In the genomic region with DNA sequence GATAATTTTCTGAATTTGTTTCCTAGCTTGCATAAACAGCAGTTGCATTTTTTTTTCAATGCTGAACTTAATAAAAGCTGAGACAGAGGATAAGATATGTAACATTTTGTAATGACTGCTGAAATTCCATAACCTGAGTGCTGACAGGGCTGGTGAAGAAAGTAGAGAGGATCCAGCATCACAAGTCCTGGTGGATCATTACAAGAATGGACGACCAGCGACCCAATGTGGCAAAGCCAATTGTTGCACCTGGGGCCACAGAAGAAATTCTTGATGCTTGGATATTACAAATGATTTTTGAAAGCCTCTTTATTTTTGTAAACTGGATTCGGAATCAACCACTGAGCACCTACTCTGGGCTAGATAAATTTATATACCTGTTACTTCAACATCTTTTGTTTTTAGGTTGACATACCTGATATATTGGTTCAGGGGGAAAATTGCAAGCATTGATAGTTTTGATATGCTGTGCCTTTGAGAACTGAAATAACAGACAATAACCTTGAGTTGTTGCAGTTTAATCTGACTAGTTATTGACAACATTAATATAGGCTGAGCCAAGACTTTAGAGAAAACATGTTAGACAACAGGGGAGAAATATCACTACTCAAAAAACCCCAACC, we compare ENCODE assay signal across 8 cellular contexts. TPM values are rescaled to one million over a fixed set of nuclear protein-coding genes. Genes with fewer than 3 reads are reported as not detected.
A peak's percentile ranks its signal among the peaks of the same experiment; 100 is the strongest.
DNase-seq lines count a peak whose midpoint lies in the region; ATAC-seq, FAIRE-seq and TF ChIP-seq lines count a peak whose summit lies in the region.

No MANE protein-coding gene starts in this region.

- POLR2A ChIA-PET in T-cell (lab: Charles Lee), result no interaction called here

- FAIRE-seq in bronchial epithelial cell (lab: Jason Lieb, UNC), result no peak

- H3K4me1 Mint-ChIP-seq in T-cell, result peaks cover 5 to 13% (median 8%) of the 10 kb centered on the region in 3 donors

- no peak overlapping the region for H3K4me3 Mint-ChIP-seq in T-cell

- DNase-seq in activated CD4-positive, CD25-positive, alpha-beta regulatory T cell treated with anti-CD3 and anti-CD28 coated beads, Interleukin-2, amount 50 U/mL, for 16 hours (ENCODE audit: low read depth, low spot score), result peak; percentile 6
- DNase-seq in activated CD4-positive, CD25-positive, alpha-beta regulatory T cell treated with anti-CD3 and anti-CD28 coated beads, Interleukin-2, amount 50 U/mL, for 72 hours, result no peak
- peak; percentile 78 for DNase-seq in NCI-H1105 treated with DMSO at 0.1 percent for 48 hours (lab: John Stamatoyannopoulos, UW)
- DNase-seq in T-cell, result peak in 23 of 34 experiments; percentile 4 to 39 (median 23)
- peak; percentile 57 for DNase-seq in bronchial epithelial cell (ENCODE audit: low read depth)
- peak; percentile 70 for DNase-seq in kidney tubule cell (ENCODE audit: low spot score)
- peak in 2 of 3 experiments; percentile 17 to 30 for DNase-seq in stimulated activated CD4-positive, alpha-beta T cell treated with anti-CD3 and anti-CD28 coated beads, TNF-alpha, amount 100 ng/mL, for 24 hours (ENCODE audit: low read depth in 3 of 3)

- H3K27me3 ChIP-seq in bronchial epithelial cell (ENCODE audit: control insufficient read depth, insufficient read depth, low read length), result no peaks in the 10 kb centered on the region

- CTCF ChIA-PET in T-cell (lab: Charles Lee), result interaction anchor here (0.7 to 1.7 kb wide), 2 partner anchors 419 to 543 kb away, joined by 3 to 8 read pairs; no protein-coding TSS in a partner anchor

- H3K27me3 Mint-ChIP-seq in T-cell, result peaks cover 0 to 5% of the 10 kb centered on the region in 2 donors

- H3K36me3 Mint-ChIP-seq in T-cell, result no peaks in the 10 kb centered on the region

- peak; percentile 77 for TF ChIP-seq CTCF in bronchial epithelial cell (IDR thresholded peaks at IDR 0.05; ENCODE audit: insufficient read depth, low read length, severe bottlenecking)

- H3K36me3 ChIP-seq in bronchial epithelial cell (ENCODE audit: control insufficient read depth, insufficient read depth, low read length), result no peaks in the 10 kb centered on the region

- H3K4me3 ChIP-seq in bronchial epithelial cell (ENCODE audit: low read depth, low read length), result no peak overlapping the region

- no peaks in the 10 kb centered on the region for H3K9me3 Mint-ChIP-seq in T-cell

- no peak overlapping the region for H3K27ac Mint-ChIP-seq in T-cell

- ATAC-seq in T-cell (replicated peaks in 1 of 4) (no peak), HG03175 (IDR thresholded peaks at IDR 0.05; ENCODE audit: unreplicated experiment) (no peak)

RNA-seq across cellular contexts. Expression of gene ACTL6A, which starts 3.9 kb away (rescaled TPM):
- 10 to 100 TPM; 27.4 to 62.7 (median 59.2) TPM for total RNA-seq in T-cell
- total RNA-seq in bronchial epithelial cell, result 64.6 and 90.8 TPM in 2 replicates

RNA-seq across cellular contexts. Expression of gene MRPL47, which starts 45.6 kb away (rescaled TPM):
- total RNA-seq in T-cell (10 to 100 TPM; 16.2 to 22.7 (median 19.7) TPM), bronchial epithelial cell (42.9 and 50.4 TPM in 2 replicates)

RNA-seq across cellular contexts. Expression of gene NDUFB5, which starts 45.7 kb away (rescaled TPM):
- total RNA-seq in T-cell (10 to 100 TPM; 25.6 to 56.1 (median 49.7) TPM), bronchial epithelial cell (92.9 and 142 TPM in 2 replicates)
